18 cellular contexts compared by ENCODE assay signal in the genomic region with DNA sequence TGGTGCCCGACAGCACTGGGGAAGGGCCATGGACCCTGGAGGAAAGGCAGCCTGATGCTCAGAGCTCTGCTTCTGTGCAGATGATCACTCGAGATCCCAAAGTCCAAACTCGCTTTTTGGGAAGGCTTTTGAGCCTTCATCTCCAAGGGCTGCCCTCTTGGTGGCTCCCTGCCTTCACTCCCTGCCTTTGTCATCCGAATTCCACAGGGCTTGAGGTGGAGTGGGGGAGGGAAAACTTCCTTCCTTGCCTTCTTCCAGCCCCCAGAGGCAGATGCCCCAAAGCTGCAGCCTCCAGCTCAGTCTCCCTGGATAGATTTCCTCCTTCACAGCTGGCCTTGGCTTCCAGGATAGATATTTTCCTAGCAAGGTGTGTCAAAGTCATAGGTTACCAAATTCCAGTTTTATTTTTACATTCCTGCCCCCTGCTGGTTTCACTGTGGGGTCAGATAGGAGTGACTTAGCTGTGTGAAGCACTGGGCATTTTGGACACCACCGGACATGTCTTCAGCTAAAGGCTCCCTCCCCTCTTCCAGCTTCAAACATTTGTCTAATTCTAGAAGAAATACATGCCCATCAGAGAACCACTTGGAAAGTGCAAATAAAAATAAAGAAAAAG.
DNase-seq lines count a peak whose midpoint lies in the region; ATAC-seq, FAIRE-seq and TF ChIP-seq lines count a peak whose summit lies in the region.
"Had no signal": no experiment of that assay in that cellular context is flagged by ENCODE, and none has a peak within 500 bp of the region (broad histone marks: within the 10 kb centered on the region; RNA-seq: fewer than 3 reads in every experiment).

No MANE protein-coding gene starts in this region.

- no peaks in the 10 kb centered on the region for H3K36me3 Mint-ChIP-seq in Calu3 (ENCODE audit: insufficient read depth, unreplicated experiment)

- no peak overlapping the region for H3K4me3 Mint-ChIP-seq in Calu3 (ENCODE audit: low read depth, unreplicated experiment)
- H3K4me3 Mint-ChIP-seq: activated T-helper 17 cell treated with anti-CD3 and anti-CD28 coated beads, Interleukin-2, amount 50 U/mL, for 72 hours; effector memory CD8-positive, alpha-beta T cell had no signal

- H3K27ac ChIP-seq in brain microvascular endothelial cell (no peak overlapping the region), left lung (no peak overlapping the region)
- H3K27ac ChIP-seq: C4-2B, sigmoid colon, stomach had no signal

- H3K9me3 ChIP-seq in left lung = no peaks in the 10 kb centered on the region
- H3K9me3 ChIP-seq: sigmoid colon, stomach had no signal

- H3K4me3 ChIP-seq in HFF-Myc (replicated peaks; ENCODE audit: low read depth, low read length) (no peak overlapping the region), brain microvascular endothelial cell (ENCODE audit: low read depth, low read length) (no peak overlapping the region), left lung (no peak overlapping the region)
- H3K4me3 ChIP-seq: sigmoid colon, stomach had no signal

- CTCF ChIA-PET in Calu3 (lab: Charles Lee) = interaction anchor here (0.6 kb wide), 1 partner anchor 540 kb away, joined by 3 read pairs; no protein-coding TSS in a partner anchor

- no peak overlapping the region for H3K27ac Mint-ChIP-seq in Calu3 (ENCODE audit: unreplicated experiment)
- H3K27ac Mint-ChIP-seq: activated T-helper 17 cell treated with anti-CD3 and anti-CD28 coated beads, Interleukin-2, amount 50 U/mL, for 72 hours; effector memory CD8-positive, alpha-beta T cell had no signal

- no TSS peak for BruUV-seq in Calu3 (replicated peaks; lab: Mats Ljungman, UMichigan)

- no peak for DNase-seq in Calu3
- DNase-seq in HFF-Myc (ENCODE audit: extremely low read depth, low read depth) = no peak
- DNase-seq in brain microvascular endothelial cell = no peak
- DNase-seq in left lung = no peak
- DNase-seq in AG08395 (ENCODE audit: low spot score) = no peak
- DNase-seq in RCC 7860 (ENCODE audit: low spot score) = no peak
- DNase-seq: activated CD4-positive, alpha-beta T cell treated with anti-CD3 and anti-CD28 coated beads, Interleukin-2, amount 50 U/mL, for 1 hour; effector memory CD8-positive, alpha-beta T cell; GF-D8; Karpas-422; NCI-H2081; sigmoid colon; stomach; T-helper 1 cell had no signal

- H3K4me1 ChIP-seq in left lung = no peaks in the 10 kb centered on the region
- H3K4me1 ChIP-seq: sigmoid colon, stomach had no signal

- no peak for FAIRE-seq in RCC 7860 (lab: Jason Lieb, UNC)

- peaks cover 100% of the 10 kb centered on the region for H3K27me3 Mint-ChIP-seq in Calu3 (ENCODE audit: unreplicated experiment)
- H3K27me3 Mint-ChIP-seq: activated T-helper 17 cell treated with anti-CD3 and anti-CD28 coated beads, Interleukin-2, amount 50 U/mL, for 72 hours had no signal

- TF ChIP-seq CTCF in Calu3 (IDR thresholded peaks at IDR 0.05; ENCODE audit: unreplicated experiment) (peak; percentile 27), HFF-Myc (IDR thresholded peaks at IDR 0.05; ENCODE audit: low read depth, low read length, missing control alignments) (peak; percentile 28), brain microvascular endothelial cell (IDR thresholded peaks at IDR 0.05; ENCODE audit: low read depth, low read length, missing control alignments) (peak; percentile 29), left lung (IDR thresholded peaks at IDR 0.05) (no peak)

- H3K27me3 ChIP-seq in brain microvascular endothelial cell (replicated peaks) = peaks cover 2% of the 10 kb centered on the region
- H3K27me3 ChIP-seq in left lung = no peaks in the 10 kb centered on the region
- H3K27me3 ChIP-seq: sigmoid colon had no signal

- intact Hi-C loops in Calu3 (cut with micrococcal nuclease; ENCODE audit: unreplicated experiment) (no loop called here), left lung (cut with DNase I) (no loop called here)

- in situ Hi-C loops in brain microvascular endothelial cell (cut with HindIII; ENCODE audit: low pct_ligation_motif_present, low sequenced_read_pairs) = no loop called here

- ATAC-seq in left lung (peak; percentile 38), GM18498 (IDR thresholded peaks at IDR 0.05; ENCODE audit: unreplicated experiment) (no peak), GM21367 (IDR thresholded peaks at IDR 0.05; ENCODE audit: unreplicated experiment) (no peak)
- ATAC-seq: activated T-helper 17 cell treated with anti-CD3 and anti-CD28 coated beads, Interleukin-2, amount 50 U/mL, for 72 hours; effector memory CD8-positive, alpha-beta T cell had no signal

- no peaks in the 10 kb centered on the region for H3K4me1 Mint-ChIP-seq in Calu3 (ENCODE audit: low read depth, unreplicated experiment)

- no peaks in the 10 kb centered on the region for H3K9me3 Mint-ChIP-seq in Calu3 (ENCODE audit: low read depth, unreplicated experiment)
- H3K9me3 Mint-ChIP-seq: activated T-helper 17 cell treated with anti-CD3 and anti-CD28 coated beads, Interleukin-2, amount 50 U/mL, for 72 hours; effector memory CD8-positive, alpha-beta T cell had no signal

- H3K36me3 ChIP-seq in brain microvascular endothelial cell (replicated peaks) (no peaks in the 10 kb centered on the region), left lung (no peaks in the 10 kb centered on the region)
- H3K36me3 ChIP-seq: sigmoid colon, stomach had no signal

Comparison
In these comparisons a context has a peak if more than half of its experiments do, and no peak if none do; other contexts are left out.
1. CTCF ChIP-seq: peak in Calu3 (single experiment), HFF-Myc (single experiment) and brain microvascular endothelial cell (single experiment); none in left lung (0 of 2).